Comparison of ENCODE assay signal across 9 cellular contexts in the genomic region with DNA sequence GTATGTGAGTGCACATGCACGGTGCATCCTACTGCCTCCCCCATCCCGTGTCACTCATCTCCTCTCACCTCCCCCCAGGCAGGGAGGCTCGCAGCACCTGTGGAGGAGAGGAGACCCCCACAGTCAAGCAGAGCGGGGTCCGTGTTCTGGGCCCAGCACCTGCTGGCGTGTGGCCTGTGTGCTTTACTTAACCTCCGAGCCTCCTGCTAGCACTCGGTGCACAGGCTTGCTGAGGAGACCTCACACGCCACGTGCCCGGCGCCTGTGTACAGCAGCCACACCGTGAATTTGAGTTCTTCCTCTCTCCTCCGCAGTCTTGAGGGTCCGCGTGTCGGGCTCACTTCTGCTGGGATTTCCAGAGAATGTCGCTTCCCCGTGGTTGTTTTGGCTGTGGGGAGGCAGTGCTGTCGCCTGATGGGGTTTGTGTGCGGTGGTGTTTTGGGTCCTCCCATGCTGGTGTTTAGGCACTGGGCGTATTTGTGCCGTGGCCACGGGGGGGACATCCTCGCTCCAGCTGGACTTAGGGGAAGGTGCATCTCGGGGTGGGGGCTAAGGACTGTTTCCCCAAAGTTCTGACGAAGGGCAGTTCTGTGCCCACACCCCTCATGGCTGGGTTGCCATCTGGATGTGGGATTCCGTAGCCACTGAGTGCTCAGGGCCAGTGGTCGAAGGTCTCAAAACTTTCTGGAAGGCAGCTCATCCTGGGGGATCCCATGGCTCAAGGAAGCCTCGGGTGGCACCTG. TPM values are rescaled to one million over a fixed set of nuclear protein-coding genes. Genes with fewer than 3 reads are reported as not detected.
DNase-seq lines count a peak whose midpoint lies in the region; ATAC-seq and TF ChIP-seq lines count a peak whose summit lies in the region.
"Had no signal": no experiment of that assay in that cellular context is flagged by ENCODE, and none has a peak within 500 bp of the region (broad histone marks: within the 10 kb centered on the region; RNA-seq: fewer than 3 reads in every experiment).

No MANE protein-coding gene starts in this region.

- H3K27me3 ChIP-seq in dorsolateral prefrontal cortex (peaks cover 0 to 8% (median 0%) of the 10 kb centered on the region in 45 donors), aorta (ENCODE audit: control insufficient read depth in 1 of 2, insufficient read depth in 2 of 2, low read length in 1 of 2) (no peaks in the 10 kb centered on the region), HAP-1 (ENCODE audit: low read depth) (no peaks in the 10 kb centered on the region)

- H3K4me3 ChIP-seq in dorsolateral prefrontal cortex: peak overlapping the region in 58 of 59 donors; percentile 48 to 86 (median 67)
- H3K4me3 ChIP-seq in aorta (ENCODE audit: low read length in 2 of 2): no peak overlapping the region
- no peak overlapping the region for H3K4me3 ChIP-seq in HAP-1
- H3K4me3 ChIP-seq: mucosa of descending colon had no signal

- ATAC-seq in naive thymus-derived CD8-positive, alpha-beta T cell: no peak
- ATAC-seq in aorta (ENCODE audit: low FRiP score): peak; percentile 45
- ATAC-seq in GM18498 (IDR thresholded peaks at IDR 0.05; ENCODE audit: unreplicated experiment): no peak

- no peaks in the 10 kb centered on the region for H3K36me3 Mint-ChIP-seq in activated naive CD4-positive, alpha-beta T cell treated with anti-CD3 and anti-CD28 coated beads, Interleukin-2, amount 50 U/mL, for 24 hours
- H3K36me3 Mint-ChIP-seq in naive thymus-derived CD8-positive, alpha-beta T cell: no peaks in the 10 kb centered on the region

- POLR2A ChIA-PET in naive thymus-derived CD8-positive, alpha-beta T cell (lab: Charles Lee): interaction anchor here (1.4 kb wide), 1 partner anchor 53 kb away, joined by 3 read pairs; no protein-coding TSS in a partner anchor

- H3K9me3 ChIP-seq in aorta (ENCODE audit: control insufficient read depth, low read length) (no peaks in the 10 kb centered on the region), HAP-1 (no peaks in the 10 kb centered on the region; the same call in 1 of the 2 replicates)
- H3K9me3 ChIP-seq: mucosa of descending colon had no signal

- in situ Hi-C loops in HAP-1 (cut with MboI; ENCODE audit: low sequenced_read_pairs): no loop called here

- H3K4me3 Mint-ChIP-seq in activated naive CD4-positive, alpha-beta T cell treated with anti-CD3 and anti-CD28 coated beads, Interleukin-2, amount 50 U/mL, for 24 hours: peak overlapping the region; percentile 76
- H3K4me3 Mint-ChIP-seq in naive thymus-derived CD8-positive, alpha-beta T cell: peak overlapping the region; percentile 72 to 92 (median 80)

- no peak for TF ChIP-seq CTCF in dorsolateral prefrontal cortex (IDR thresholded peaks at IDR 0.05 in 54 of 56, conservative IDR thresholded peaks at IDR 0.05 in 2 of 56; ENCODE audit: low read depth in 1 of 56, partially characterized antibody in 56 of 56)

- H3K4me1 ChIP-seq in aorta (ENCODE audit: control insufficient read depth in 1 of 2, insufficient read depth in 2 of 2, low read length in 2 of 2): no peaks in the 10 kb centered on the region
- no peaks in the 10 kb centered on the region for H3K4me1 ChIP-seq in HAP-1

- no peak for DNase-seq in activated naive CD4-positive, alpha-beta T cell treated with Interleukin-2 at 50 U/mL for 16 hours
- DNase-seq in dorsolateral prefrontal cortex (peak in 2 of 10 donors; percentile 20 to 48), aorta (peak; percentile 45 to 72), NCI-H345 treated with DMSO at 0.1 percent for 48 hours (lab: John Stamatoyannopoulos, UW; ENCODE audit: unreplicated experiment) (no peak), HAP-1 (ENCODE audit: low spot score in 2 of 2) (no peak)
- DNase-seq in naive thymus-derived CD8-positive, alpha-beta T cell: no peak

- H3K27ac Mint-ChIP-seq in activated naive CD4-positive, alpha-beta T cell treated with anti-CD3 and anti-CD28 coated beads, Interleukin-2, amount 50 U/mL, for 24 hours: peak overlapping the region; percentile 79
- peak overlapping the region; percentile 77 to 99 (median 92) for H3K27ac Mint-ChIP-seq in naive thymus-derived CD8-positive, alpha-beta T cell

- intact Hi-C loops in dorsolateral prefrontal cortex (cut with DNase I): no loop called here
- intact Hi-C loops in aorta (cut with DNase I): no loop called here

- H3K36me3 ChIP-seq in aorta (ENCODE audit: control insufficient read depth in 1 of 2, insufficient read depth in 2 of 2, low read length in 1 of 2): no peaks in the 10 kb centered on the region
- no peaks in the 10 kb centered on the region for H3K36me3 ChIP-seq in HAP-1 (replicated peaks)

- H3K27ac ChIP-seq in dorsolateral prefrontal cortex (peak overlapping the region in 50 of 59 donors; percentile 4 to 92 (median 82)), aorta (ENCODE audit: low read depth in 1 of 2, low read length in 2 of 2) (no peak overlapping the region)

- H3K4me1 Mint-ChIP-seq in activated naive CD4-positive, alpha-beta T cell treated with anti-CD3 and anti-CD28 coated beads, Interleukin-2, amount 50 U/mL, for 24 hours: peaks cover 13% of the 10 kb centered on the region
- peaks cover 4 to 24% (median 16%) of the 10 kb centered on the region in 4 donors for H3K4me1 Mint-ChIP-seq in naive thymus-derived CD8-positive, alpha-beta T cell

- 67 to 68% methylated on average over 30 of the region's 30 CpGs for WGBS in aorta, 2 donors

- peaks cover 2% of the 10 kb centered on the region for H3K27me3 Mint-ChIP-seq in activated naive CD4-positive, alpha-beta T cell treated with anti-CD3 and anti-CD28 coated beads, Interleukin-2, amount 50 U/mL, for 24 hours
- peaks cover 5 to 11% (median 8%) of the 10 kb centered on the region in 5 donors for H3K27me3 Mint-ChIP-seq in naive thymus-derived CD8-positive, alpha-beta T cell

- H3K9me3 Mint-ChIP-seq in activated naive CD4-positive, alpha-beta T cell treated with anti-CD3 and anti-CD28 coated beads, Interleukin-2, amount 50 U/mL, for 24 hours: no peaks in the 10 kb centered on the region
- H3K9me3 Mint-ChIP-seq in naive thymus-derived CD8-positive, alpha-beta T cell: peaks cover 0 to 2% (median 0%) of the 10 kb centered on the region in 9 donors

RNA-seq across cellular contexts. Expression of a gene that starts 34.8 kb away (rescaled TPM):
- total RNA-seq in dorsolateral prefrontal cortex (10 to 100 TPM in 6 of 120 experiments, 1 to 10 TPM in 114; 1.5 to 13.9 (median 4.9) TPM), aorta (10 to 100 TPM; 36.6 to 67.3 TPM)
- total RNA-seq in naive thymus-derived CD8-positive, alpha-beta T cell: under 1 TPM; 0.71 to 0.75 TPM
- polyA plus RNA-seq in naive thymus-derived CD8-positive, alpha-beta T cell: under 1 TPM in 2 of 3 donors, not detected in 1; 0.02 to 0.07 TPM
- polyA plus RNA-seq in aorta: 1 to 10 TPM in 1 of 2 donors, under 1 TPM in 1; 0.63 to 4.3 TPM

RNA-seq across cellular contexts. Expression of a gene that starts 57.2 kb away (rescaled TPM):
- 1 to 10 TPM in 10 of 120 experiments, under 1 TPM in 87, not detected in 23; 0.12 to 2.2 (median 0.44) TPM for total RNA-seq in dorsolateral prefrontal cortex
- total RNA-seq in naive thymus-derived CD8-positive, alpha-beta T cell: not detected
- polyA plus RNA-seq in naive thymus-derived CD8-positive, alpha-beta T cell: not detected
- total RNA-seq in aorta: under 1 TPM in 1 of 2 donors, not detected in 1; 0.10 TPM
- not detected for polyA plus RNA-seq in aorta

Comparison
In these comparisons a context has a peak if more than half of its experiments do, and no peak if none do; other contexts are left out.
1. DNase-seq: peak in aorta (2 of 2); none in activated naive CD4-positive, alpha-beta T cell treated with Interleukin-2 at 50 U/mL for 16 hours (single experiment), naive thymus-derived CD8-positive, alpha-beta T cell (0 of 10), NCI-H345 treated with DMSO at 0.1 percent for 48 hours (single experiment) and HAP-1 (0 of 2).
2. H3K27ac ChIP-seq: peak in dorsolateral prefrontal cortex (50 of 59); none in aorta (0 of 2).
3. H3K4me3 ChIP-seq: peak in dorsolateral prefrontal cortex (58 of 59); none in aorta (0 of 2) and HAP-1 (single experiment).